18 cellular contexts compared by ENCODE assay signal in the genomic region with DNA sequence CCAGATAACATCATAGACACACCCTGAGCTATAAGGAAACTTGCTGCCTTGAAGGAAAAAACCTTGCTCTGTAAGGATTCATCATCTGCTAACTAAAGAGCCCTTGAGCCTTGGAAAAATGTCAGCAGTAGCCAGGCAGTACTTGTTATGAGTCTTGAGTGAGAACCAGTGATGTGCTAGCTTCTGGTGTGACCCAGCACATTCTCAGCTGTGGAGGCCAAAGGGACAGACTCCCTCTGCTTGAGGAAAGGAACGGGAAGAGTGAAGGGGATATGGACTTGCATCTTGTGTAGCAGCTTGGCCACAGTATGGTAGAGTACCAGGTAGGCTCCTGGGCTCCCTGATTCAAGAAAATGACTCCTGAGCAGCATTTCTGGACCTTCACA.
DNase-seq lines count a peak whose midpoint lies in the region; TF ChIP-seq lines count a peak whose summit lies in the region.
"Had no signal": no experiment of that assay in that cellular context is flagged by ENCODE, and none has a peak within 500 bp of the region (broad histone marks: within the 10 kb centered on the region; RNA-seq: fewer than 3 reads in every experiment).

No MANE protein-coding gene starts in this region.

- H3K4me1 Mint-ChIP-seq in activated CD4-positive, alpha-beta memory T cell treated with anti-CD3 and anti-CD28 coated beads for 36 hours (ENCODE audit: low read depth): no peaks in the 10 kb centered on the region

- DNase-seq in epithelial cell of esophagus (ENCODE audit: low read depth): peak; percentile 1
- DNase-seq in superior temporal gyrus (ENCODE audit: extremely low spot score): peak; percentile 27
- DNase-seq in activated CD4-positive, alpha-beta memory T cell treated with anti-CD3 and anti-CD28 coated beads for 36 hours: no peak
- DNase-seq in foreskin melanocyte: no peak
- DNase-seq in NCI-H1436 (lab: John Stamatoyannopoulos, UW): no peak
- DNase-seq in pons (ENCODE audit: low spot score): no peak
- DNase-seq: Calu3; CD8-positive, alpha-beta T cell; DMS53; MM.1S; NCI-H1092; NCI-H146; NCI-H2029 treated with DMSO at 0.1 percent for 48 hours; NCI-H2171; NCI-H526 had no signal

- POLR2A ChIA-PET in activated CD4-positive, alpha-beta memory T cell treated with anti-CD3 and anti-CD28 coated beads for 36 hours (lab: Charles Lee): no interaction called here

- H3K27ac ChIP-seq in angular gyrus (ENCODE audit: low read depth, low read length) (peak overlapping the region; percentile 38), layer of hippocampus (ENCODE audit: low read depth, low read length) (peak overlapping the region; percentile 69)
- H3K27ac ChIP-seq: BLaER1 treated with 17β-estradiol and CSF1 and Interleukin-3, amounts not matched to agents 10 nM and 100 nM had no signal

- intact Hi-C loops in activated CD4-positive, alpha-beta memory T cell treated with anti-CD3 and anti-CD28 coated beads for 36 hours (cut with micrococcal nuclease): no loop called here

- no peak overlapping the region for H3K27ac Mint-ChIP-seq in activated CD4-positive, alpha-beta memory T cell treated with anti-CD3 and anti-CD28 coated beads for 36 hours
- H3K27ac Mint-ChIP-seq: CD8-positive, alpha-beta T cell had no signal

- no peaks in the 10 kb centered on the region for H3K27me3 Mint-ChIP-seq in activated CD4-positive, alpha-beta memory T cell treated with anti-CD3 and anti-CD28 coated beads for 36 hours

- no peak for TF ChIP-seq CTCF in epithelial cell of esophagus (IDR thresholded peaks at IDR 0.05; ENCODE audit: insufficient read depth, low read depth, low read length, missing control alignments)

- no peak overlapping the region for H3K4me3 ChIP-seq in epithelial cell of esophagus (ENCODE audit: low read length)
- H3K4me3 ChIP-seq: BLaER1 treated with 17β-estradiol and CSF1 and Interleukin-3, amounts not matched to agents 10 nM and 100 nM had no signal

- no peak overlapping the region for H3K4me3 Mint-ChIP-seq in activated CD4-positive, alpha-beta memory T cell treated with anti-CD3 and anti-CD28 coated beads for 36 hours
- H3K4me3 Mint-ChIP-seq: CD8-positive, alpha-beta T cell had no signal

- no peaks in the 10 kb centered on the region for H3K27me3 ChIP-seq in layer of hippocampus (ENCODE audit: control insufficient read depth, insufficient read depth, low read length)
- H3K27me3 ChIP-seq: BLaER1 treated with 17β-estradiol and CSF1 and Interleukin-3, amounts not matched to agents 10 nM and 100 nM had no signal

- H3K9me3 Mint-ChIP-seq in activated CD4-positive, alpha-beta memory T cell treated with anti-CD3 and anti-CD28 coated beads for 36 hours: peaks cover 19% of the 10 kb centered on the region

- H3K36me3 Mint-ChIP-seq in activated CD4-positive, alpha-beta memory T cell treated with anti-CD3 and anti-CD28 coated beads for 36 hours: no peaks in the 10 kb centered on the region
- H3K36me3 Mint-ChIP-seq: CD8-positive, alpha-beta T cell had no signal

- CTCF ChIA-PET in activated CD4-positive, alpha-beta memory T cell treated with anti-CD3 and anti-CD28 coated beads for 36 hours (lab: Charles Lee): no interaction called here

Comparison
In these comparisons a context has a peak if more than half of its experiments do, and no peak if none do; other contexts are left out.
1. DNase-seq: peak in epithelial cell of esophagus (single experiment) and superior temporal gyrus (single experiment); none in activated CD4-positive, alpha-beta memory T cell treated with anti-CD3 and anti-CD28 coated beads for 36 hours (single experiment), foreskin melanocyte (single experiment), NCI-H1436 (single experiment) and pons (single experiment).